15 cellular contexts compared by ENCODE assay signal in the genomic region with DNA sequence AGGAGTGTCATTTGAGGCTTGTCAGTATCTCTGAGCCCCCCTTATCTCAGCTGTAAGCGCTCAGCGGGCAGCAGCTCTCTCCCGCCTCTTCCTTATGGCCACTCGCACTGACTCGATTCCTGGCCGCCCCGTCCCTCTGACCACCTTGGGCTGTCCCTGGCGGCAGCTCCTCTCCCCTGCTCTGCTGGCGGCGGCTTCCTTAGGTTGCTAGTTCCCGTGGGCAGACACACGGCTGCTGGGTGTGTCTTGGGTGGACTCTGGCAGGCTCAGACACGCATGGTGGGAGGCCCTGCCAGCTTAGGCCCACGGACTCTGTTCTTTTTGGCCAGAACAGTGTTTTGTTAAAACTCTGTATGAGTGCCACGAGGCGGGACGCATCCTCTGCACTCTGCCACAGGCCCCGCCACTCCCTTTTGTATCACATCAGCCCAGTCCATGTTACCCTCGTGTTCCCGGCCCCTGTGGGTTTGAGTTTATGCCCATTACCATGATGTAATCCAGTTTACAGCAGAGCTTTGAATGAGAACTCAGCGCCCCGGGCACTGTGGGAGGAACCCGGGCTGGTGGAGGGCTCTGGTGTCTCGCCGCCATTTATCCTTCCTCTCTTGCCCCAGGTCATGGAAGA. TPM values are rescaled to one million over a fixed set of nuclear protein-coding genes. Genes with fewer than 3 reads are reported as not detected.
DNase-seq lines count a peak whose midpoint lies in the region; FAIRE-seq and TF ChIP-seq lines count a peak whose summit lies in the region.
"Had no signal": no experiment of that assay in that cellular context is flagged by ENCODE, and none has a peak within 500 bp of the region (broad histone marks: within the 10 kb centered on the region; RNA-seq: fewer than 3 reads in every experiment).

No MANE protein-coding gene starts in this region.

- intact Hi-C loops in tibial artery (cut with DNase I; ENCODE audit: low total_unique reads): no loop called here

- no peaks in the 10 kb centered on the region for H3K27me3 ChIP-seq in layer of hippocampus (ENCODE audit: control insufficient read depth, insufficient read depth, low read length)
- no peaks in the 10 kb centered on the region for H3K27me3 ChIP-seq in tibial artery
- H3K27me3 ChIP-seq: Peyer's patch, uterus had no signal

- peaks cover 18 to 70% (median 48%) of the 10 kb centered on the region in 3 donors for H3K36me3 ChIP-seq in tibial artery
- H3K36me3 ChIP-seq: uterus had no signal

- peaks cover 0 to 28% (median 24%) of the 10 kb centered on the region in 4 donors for H3K4me1 ChIP-seq in tibial artery
- H3K4me1 ChIP-seq: uterus had no signal

- no peaks in the 10 kb centered on the region for H3K9me3 ChIP-seq in tibial artery
- H3K9me3 ChIP-seq: Peyer's patch, uterus had no signal

- CTCF ChIA-PET in RWPE1 (lab: Yijun Ruan, JAX): interaction anchor here (0.6 kb wide), 2 partner anchors 48 to 461 kb away, joined by 3 to 4 read pairs; no protein-coding TSS in a partner anchor

- TF ChIP-seq POLR2A in GM12891 (IDR thresholded peaks at IDR 0.05; ENCODE audit: low read depth, low read length): no peak

- H3K27ac ChIP-seq in RWPE1: peak overlapping the region; percentile 42
- peak overlapping the region; percentile 6 to 12 for H3K27ac ChIP-seq in coronary artery
- H3K27ac ChIP-seq in layer of hippocampus (ENCODE audit: low read depth, low read length): peak overlapping the region; percentile 82
- peak overlapping the region; percentile 8 to 21 for H3K27ac ChIP-seq in tibial artery
- H3K27ac ChIP-seq: Peyer's patch, uterus had no signal

- no peak for FAIRE-seq in GM12891 (lab: Jason Lieb, UNC)

- POLR2A ChIA-PET in RWPE1 (lab: Yijun Ruan, JAX; ENCODE audit: low non-redundant PET): no interaction called here

- TF ChIP-seq CTCF in RWPE1 (conservative IDR thresholded peaks at IDR 0.05; ENCODE audit: low read depth): no peak
- TF ChIP-seq CTCF in coronary artery (IDR thresholded peaks at IDR 0.05): no peak
- no peak for TF ChIP-seq CTCF in tibial artery (IDR thresholded peaks at IDR 0.05)

- DNase-seq in RWPE1 (ENCODE audit: low spot score) (no peak), coronary artery (ENCODE audit: low spot score) (no peak), tibial artery (no peak), SHP77 treated with DMSO at 0.1 percent for 48 hours (lab: John Stamatoyannopoulos, UW) (no peak), GM12891 (ENCODE audit: insufficient read length, low spot score) (no peak)
- no peak for DNase-seq in stimulated activated CD4-positive, alpha-beta T cell treated with anti-CD3 and anti-CD28 coated beads, Interleukin-4, amount 100 ng/mL, for 4 hours
- DNase-seq: activated CD4-positive, alpha-beta T cell treated with anti-CD3 and anti-CD28 coated beads for 1 hour; activated naive CD8-positive, alpha-beta T cell treated with anti-CD3 and anti-CD28 coated beads for 36 hours; central memory CD4-positive, alpha-beta T cell; DMS79 treated with DMSO at 0.1 percent for 48 hours; NCI-H82; stimulated activated CD4-positive, alpha-beta T cell treated with anti-CD3 and anti-CD28 coated beads, Interleukin-2, amount 100 ng/mL, for 24 hours; uterus had no signal

- H3K4me3 ChIP-seq in coronary artery: no peak overlapping the region
- H3K4me3 ChIP-seq in tibial artery: no peak overlapping the region
- H3K4me3 ChIP-seq: Peyer's patch, uterus had no signal

TF ChIP-seq in GM12891, 5 proteins besides CTCF, POLR2A, EP300 and RAD21:
- TF ChIP-seq PAX5 (IDR thresholded peaks at IDR 0.05; ENCODE audit: insufficient read depth, low read length, severe bottlenecking): no peak
- TF ChIP-seq POLR2AphosphoS5 (IDR thresholded peaks at IDR 0.05; ENCODE audit: low read depth, low read length): no peak
- TF ChIP-seq TAF1 (IDR thresholded peaks at IDR 0.05; ENCODE audit: low read depth, low read length): no peak
- no peak for TF ChIP-seq POU2F2 (IDR thresholded peaks at IDR 0.05; ENCODE audit: low read depth, low read length)
- TF ChIP-seq SPI1 (IDR thresholded peaks at IDR 0.05; ENCODE audit: low read depth, low read length): no peak

RNA-seq across cellular contexts. Expression of a gene that starts 45.9 kb away (rescaled TPM):
- 10.4 TPM for polyA plus RNA-seq in GM12891 (2012; ENCODE audit: low read depth, missing spikeins)

Comparison
In these comparisons a context has a peak if more than half of its experiments do, and no peak if none do; other contexts are left out.
1. H3K27ac ChIP-seq: peak in every context shown above with its lines; median percentile 82 in layer of hippocampus; 42 in RWPE1; 14 in tibial artery; 9 in coronary artery.